Comparison of ENCODE assay signal across 8 cellular contexts in the genomic region with DNA sequence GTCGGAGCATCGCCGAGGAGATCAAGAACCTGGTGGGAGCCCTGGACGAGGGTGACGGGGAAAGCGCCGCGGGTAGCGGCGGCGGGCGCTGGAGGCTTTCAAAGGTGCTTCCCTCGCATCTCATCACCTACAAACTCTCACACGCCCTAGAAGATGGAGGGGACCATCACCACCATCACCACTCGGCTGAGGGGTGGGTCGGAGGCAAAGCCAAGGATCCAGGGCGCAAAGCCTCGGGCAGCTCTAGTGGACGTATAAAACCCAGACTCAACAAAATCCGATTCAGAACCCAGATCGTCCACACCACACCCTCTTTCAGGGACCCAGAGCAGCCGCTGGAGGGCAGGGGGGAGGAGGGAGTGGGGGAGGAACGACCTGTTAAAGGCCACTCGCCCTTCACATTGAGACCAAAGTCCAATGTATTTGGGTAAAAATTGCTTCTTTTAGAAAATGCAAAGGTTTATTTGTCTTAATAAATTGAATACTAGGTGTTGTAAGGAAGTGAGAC. TPM values are rescaled to one million over a fixed set of nuclear protein-coding genes. Genes with fewer than 3 reads are reported as not detected.
A peak's percentile ranks its signal among the peaks of the same experiment; 100 is the strongest.
DNase-seq lines count a peak whose midpoint lies in the region; ATAC-seq and TF ChIP-seq lines count a peak whose summit lies in the region.

No MANE protein-coding gene starts in this region.

- H3K27me3 ChIP-seq in HCT116 (ENCODE audit: insufficient read depth, low read length) (no peaks in the 10 kb centered on the region), iPS-20b (ENCODE audit: insufficient read depth, low read length) (peaks cover 22% of the 10 kb centered on the region), skeletal muscle satellite cell (ENCODE audit: control insufficient read depth, insufficient read depth, low read length) (no peaks in the 10 kb centered on the region), adrenal gland (no peaks in the 10 kb centered on the region)

- no peaks in the 10 kb centered on the region for H3K9me3 Mint-ChIP-seq in activated CD4-positive, alpha-beta memory T cell treated with anti-CD3 and anti-CD28 coated beads for 36 hours

- POLR2A ChIA-PET in HCT116 (lab: Charles Lee), result interaction anchor here (0.6 to 2.5 kb wide), 2 partner anchors 11 to 24 kb away, joined by 3 to 10 read pairs; no protein-coding TSS in a partner anchor
- POLR2A ChIA-PET in activated CD4-positive, alpha-beta memory T cell treated with anti-CD3 and anti-CD28 coated beads for 36 hours (lab: Charles Lee), result no interaction called here

- DNase-seq in HCT116 (ENCODE audit: low read depth, low spot score), result no peak
- no peak for DNase-seq in activated CD4-positive, alpha-beta memory T cell treated with anti-CD3 and anti-CD28 coated beads for 36 hours
- DNase-seq in DMS53 treated with DMSO at 0.1 percent for 48 hours (lab: John Stamatoyannopoulos, UW; ENCODE audit: unreplicated experiment), result no peak
- DNase-seq in adrenal gland, result no peak

- H3K4me2 ChIP-seq in HCT116 (ENCODE audit: low read length), result peak overlapping the region; percentile 94
- H3K4me2 ChIP-seq in skeletal muscle satellite cell (ENCODE audit: low read length), result peak overlapping the region; percentile 82

- TF ChIP-seq CTCF in HCT116 (IDR thresholded peaks at IDR 0.05 in 2 of 3, conservative IDR thresholded peaks at IDR 0.05 in 1 of 3; ENCODE audit: borderline replicate concordance in 1 of 3, insufficient read depth in 1 of 3, low read depth in 2 of 3, low read length in 2 of 3) (no peak), adrenal gland (IDR thresholded peaks at IDR 0.05) (no peak)

- H3K27ac Mint-ChIP-seq in activated CD4-positive, alpha-beta memory T cell treated with anti-CD3 and anti-CD28 coated beads for 36 hours, result no peak overlapping the region

- H3K9me3 ChIP-seq in HCT116 (ENCODE audit: control insufficient read depth in 1 of 2, insufficient read depth in 1 of 2, low read depth in 1 of 2, low read length in 2 of 2), result no peaks in the 10 kb centered on the region
- H3K9me3 ChIP-seq in iPS-20b (ENCODE audit: insufficient read depth, low read depth, low read length), result no peaks in the 10 kb centered on the region
- no peaks in the 10 kb centered on the region for H3K9me3 ChIP-seq in skeletal muscle satellite cell (replicated peaks; ENCODE audit: low read length)
- H3K9me3 ChIP-seq in adrenal gland (replicated peaks in 1 of 3), result no peaks in the 10 kb centered on the region

- intact Hi-C loops in HCT116 (cut with micrococcal nuclease) (no loop called here), adrenal gland (cut with DNase I) (loop anchor here in 1 of 2 donors (10.0 kb wide), 1 partner anchor 99 kb away; no protein-coding TSS in a partner anchor)
- intact Hi-C loops in activated CD4-positive, alpha-beta memory T cell treated with anti-CD3 and anti-CD28 coated beads for 36 hours (cut with micrococcal nuclease), result no loop called here

- no TSS peak for BruUV-seq in HCT116 (replicated peaks; lab: Mats Ljungman, UMichigan)

- ATAC-seq in HCT116, result no peak
- ATAC-seq in HG03039 (IDR thresholded peaks at IDR 0.05; ENCODE audit: unreplicated experiment), result no peak
- no peak for ATAC-seq in GM21381 (IDR thresholded peaks at IDR 0.05; ENCODE audit: unreplicated experiment)

- H3K36me3 Mint-ChIP-seq in activated CD4-positive, alpha-beta memory T cell treated with anti-CD3 and anti-CD28 coated beads for 36 hours, result peaks cover 1% of the 10 kb centered on the region

- TF ChIP-seq RAD21 in HCT116 (IDR thresholded peaks at IDR 0.05; ENCODE audit: low read depth), result no peak

- no peak overlapping the region for H2AFZ ChIP-seq in HCT116 (ENCODE audit: low read depth, low read length, poor library complexity, severe bottlenecking)

- H3K27me3 Mint-ChIP-seq in activated CD4-positive, alpha-beta memory T cell treated with anti-CD3 and anti-CD28 coated beads for 36 hours, result peaks cover 41% of the 10 kb centered on the region

- H3K9ac ChIP-seq in HCT116 (ENCODE audit: low read length), result no peak overlapping the region
- peak overlapping the region; percentile 68; the same call in 1 of the 2 replicates for H3K9ac ChIP-seq in iPS-20b (ENCODE audit: low read depth, low read length)
- H3K9ac ChIP-seq in skeletal muscle satellite cell (ENCODE audit: low read depth, low read length), result no peak overlapping the region

- H3K9me2 ChIP-seq in HCT116 (ENCODE audit: insufficient read depth), result no peaks in the 10 kb centered on the region; the same call in 1 of the 2 replicates

- TF ChIP-seq POLR2A in HCT116 (IDR thresholded peaks at IDR 0.05; ENCODE audit: borderline replicate concordance, extremely low read depth, insufficient read depth, insufficient read length), result no peak
- no peak for TF ChIP-seq POLR2A in adrenal gland (IDR thresholded peaks at IDR 0.05)

- peaks cover 11% of the 10 kb centered on the region for H3K4me1 Mint-ChIP-seq in activated CD4-positive, alpha-beta memory T cell treated with anti-CD3 and anti-CD28 coated beads for 36 hours (ENCODE audit: low read depth)

- H4K20me1 ChIP-seq in HCT116 (ENCODE audit: insufficient read depth), result 0 out of 2 replicates have a peak, but pooled peaks cover 3% of the 10 kb centered on the region

- 76 to 83% (median 78%) methylated on average over 22 to 24 of the region's 24 CpGs for WGBS in adrenal gland, 4 donors

- H3K36me3 ChIP-seq in HCT116 (ENCODE audit: control insufficient read depth in 1 of 2, insufficient read depth in 2 of 2, low read length in 2 of 2) (no peaks in the 10 kb centered on the region), iPS-20b (ENCODE audit: insufficient read depth, low read depth, low read length) (no peaks in the 10 kb centered on the region), skeletal muscle satellite cell (ENCODE audit: insufficient read depth, low read length) (no peaks in the 10 kb centered on the region), adrenal gland (replicated peaks in 1 of 2) (no peaks in the 10 kb centered on the region)

- H3K4me3 ChIP-seq in HCT116 (replicated peaks in 1 of 2; ENCODE audit: low read depth in 1 of 2, low read length in 2 of 2) (no peak overlapping the region), iPS-20b (ENCODE audit: low read length) (peak overlapping the region; percentile 89), skeletal muscle satellite cell (ENCODE audit: low read length) (no peak overlapping the region), adrenal gland (peak overlapping the region in 1 of 4 donors; percentile 97)

- H3K79me2 ChIP-seq in HCT116 (ENCODE audit: insufficient read depth, low read length), result peaks cover 51% of the 10 kb centered on the region

- H3K27ac ChIP-seq in HCT116 (ENCODE audit: low read depth, low read length), result no peak overlapping the region
- H3K27ac ChIP-seq in iPS-20b (ENCODE audit: low read length), result no peak overlapping the region
- H3K27ac ChIP-seq in adrenal gland, result no peak overlapping the region

- CTCF ChIA-PET in HCT116 (lab: Charles Lee), result no interaction called here
- CTCF ChIA-PET in activated CD4-positive, alpha-beta memory T cell treated with anti-CD3 and anti-CD28 coated beads for 36 hours (lab: Charles Lee), result no interaction called here

- H3K4me1 ChIP-seq in HCT116 (ENCODE audit: control insufficient read depth in 1 of 2, insufficient read depth in 2 of 2, low read length in 2 of 2), result peaks cover 20 to 38% of the 10 kb centered on the region in 2 experiments
- peaks cover 22% of the 10 kb centered on the region for H3K4me1 ChIP-seq in iPS-20b (ENCODE audit: insufficient read depth, low read length)
- H3K4me1 ChIP-seq in skeletal muscle satellite cell (ENCODE audit: control insufficient read depth, insufficient read depth, low read length), result peaks cover 26% of the 10 kb centered on the region
- peaks cover 0 to 43% of the 10 kb centered on the region in 2 donors for H3K4me1 ChIP-seq in adrenal gland (replicated peaks in 1 of 2)

- RAD21 ChIA-PET in HCT116 (lab: Charles Lee; ENCODE audit: low non-redundant PET in 1 of 2, low total read pairs in 2 of 2, uncharacterized antibody in 2 of 2, unreplicated experiment in 2 of 2), result interaction anchor here in 1 of 2 experiments (0.6 kb wide), 1 partner anchor 67 kb away, joined by 6 read pairs; no protein-coding TSS in a partner anchor

- peak overlapping the region; percentile 29 for H3K4me3 Mint-ChIP-seq in activated CD4-positive, alpha-beta memory T cell treated with anti-CD3 and anti-CD28 coated beads for 36 hours

TF ChIP-seq in HCT116, 20 proteins besides CTCF, POLR2A, EP300 and RAD21 (continues in another document):
- TF ChIP-seq, protein P1, sequence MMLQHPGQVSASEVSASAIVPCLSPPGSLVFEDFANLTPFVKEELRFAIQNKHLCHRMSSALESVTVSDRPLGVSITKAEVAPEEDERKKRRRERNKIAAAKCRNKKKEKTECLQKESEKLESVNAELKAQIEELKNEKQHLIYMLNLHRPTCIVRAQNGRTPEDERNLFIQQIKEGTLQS (IDR thresholded peaks at IDR 0.05), result no peak
- TF ChIP-seq ELF1 (IDR thresholded peaks at IDR 0.05; ENCODE audit: borderline replicate concordance, low read depth) (no peak), POLR2AphosphoS5 (IDR thresholded peaks at IDR 0.05; ENCODE audit: low read depth, low read length) (no peak), SP1 (IDR thresholded peaks at IDR 0.05; ENCODE audit: low read depth) (no peak), SIN3A (IDR thresholded peaks at IDR 0.05; ENCODE audit: low read depth) (no peak), SRF (IDR thresholded peaks at IDR 0.05; ENCODE audit: low read depth) (no peak)

RNA-seq across cellular contexts. Expression of a gene that starts 1.5 kb away (rescaled TPM):
- total RNA-seq in HCT116 (2021; ENCODE audit: unreplicated experiment) (16.6 TPM), adrenal gland (10 to 100 TPM in 4 of 8 donors, 1 to 10 TPM in 4; 5.5 to 15.5 (median 9.3) TPM)
- polyA plus RNA-seq in HCT116 (2012), result 7.8 and 8.3 TPM in 2 replicates
- total RNA-seq in activated CD4-positive, alpha-beta memory T cell treated with anti-CD3 and anti-CD28 coated beads for 36 hours, result 1 to 10 TPM in 1 of 2 experiments, under 1 TPM in 1; 0.97 to 1.0 TPM
- 7.6 and 10.6 TPM in 2 replicates for total RNA-seq in skeletal muscle satellite cell (2012; rRNA removed)
- polyA plus RNA-seq in adrenal gland, result 1 to 10 TPM; 2.2 to 3.8 (median 2.5) TPM

RNA-seq across cellular contexts. Expression of a gene that starts 1.9 kb away (rescaled TPM):
- 113 TPM for total RNA-seq in HCT116 (2021; ENCODE audit: unreplicated experiment)
- polyA plus RNA-seq in HCT116 (2012), result 76.0 and 78.6 TPM in 2 replicates
- 1 to 10 TPM; 8.4 to 9.8 TPM for total RNA-seq in activated CD4-positive, alpha-beta memory T cell treated with anti-CD3 and anti-CD28 coated beads for 36 hours
- total RNA-seq in skeletal muscle satellite cell (2012; rRNA removed), result 44.1 and 61.6 TPM in 2 replicates
- 10 to 100 TPM; 32.5 to 91.3 (median 46.2) TPM for total RNA-seq in adrenal gland
- polyA plus RNA-seq in adrenal gland, result 10 to 100 TPM; 18.1 to 41.5 (median 21.0) TPM
